Comparison of ENCODE assay signal across 8 cellular contexts in the genomic region with DNA sequence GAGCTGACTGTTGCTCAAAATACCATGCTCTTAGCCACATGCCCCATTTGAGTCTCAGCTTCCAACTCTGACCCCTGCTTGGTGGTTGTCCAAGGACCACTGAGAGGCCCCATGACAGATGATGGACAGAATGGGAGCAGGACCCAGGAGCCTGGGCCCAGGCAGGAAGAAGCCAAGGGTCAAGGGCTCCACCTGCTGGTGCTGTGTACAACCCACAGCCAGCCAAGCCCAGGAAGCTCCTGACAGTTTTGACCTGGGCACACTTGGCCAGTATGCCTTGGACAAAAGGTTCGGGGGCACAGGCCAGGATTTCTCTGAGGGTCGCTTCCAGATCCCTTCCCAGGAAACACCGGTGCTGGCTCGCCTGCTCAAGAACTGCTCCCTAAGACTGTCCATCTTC. TPM values are rescaled to one million over a fixed set of nuclear protein-coding genes. Genes with fewer than 3 reads are reported as not detected.
DNase-seq lines count a peak whose midpoint lies in the region; ATAC-seq, FAIRE-seq and TF ChIP-seq lines count a peak whose summit lies in the region.
"Not testable (repeated sequence)": the region's sequence is repeated elsewhere in the genome, so short reads cannot be mapped to it uniquely, and the experiment has no call there.

No MANE protein-coding gene starts in this region.

- H3K4me3 ChIP-seq in DND-41 (ENCODE audit: low read depth in 1 of 2, low read length in 2 of 2); coronary artery; keratinocyte (ENCODE audit: control insufficient read depth in 2 of 3, extremely low read depth in 1 of 3, insufficient read depth in 2 of 3, low read depth in 1 of 3, low read length in 3 of 3); prostate gland: not testable (repeated sequence)

- H3K36me3 ChIP-seq in DND-41 (ENCODE audit: insufficient read depth, low read length); keratinocyte (ENCODE audit: control insufficient read depth in 2 of 2, extremely low read depth in 1 of 2, insufficient read depth in 2 of 2, low read length in 2 of 2); prostate gland: not testable (repeated sequence)

- dilution Hi-C loops in keratinocyte (cut with MboI; ENCODE audit: extremely low pct_ligation_motif_present, low sequenced_read_pairs), result not testable (repeated sequence)

- not testable (repeated sequence) for H2BK20ac ChIP-seq in H9 (ENCODE audit: low read depth, low read length, poor library complexity, severe bottlenecking)

- peak; percentile 39 for DNase-seq in DND-41
- DNase-seq in H9; coronary artery (ENCODE audit: low spot score); keratinocyte (ENCODE audit: low read depth, low spot score): not testable (repeated sequence)
- DNase-seq in activated T-cell treated with anti-CD3 and anti-CD28 coated beads, Interleukin-2, amount 50 U/mL, for 48 hours, result peak; percentile 72 to 82
- peak; percentile 46 for DNase-seq in prostate gland (ENCODE audit: low spot score)
- DNase-seq in stimulated activated naive CD8-positive, alpha-beta T cell treated with anti-CD3 and anti-CD28 coated beads, Interleukin-15, Interleukin-2, amounts not matched to agents 100 U/mL and 50 U/mL, for 24 hours, result peak; percentile 71

- H3K23ac ChIP-seq in H9 (ENCODE audit: insufficient read length, low read depth, low read length), result not testable (repeated sequence)

- H3K4ac ChIP-seq in H9 (ENCODE audit: low read depth, low read length), result not testable (repeated sequence)

- H3K9me1 ChIP-seq in keratinocyte (ENCODE audit: control insufficient read depth, extremely low read depth, insufficient read depth, low read length), result not testable (repeated sequence)

- H3K79me2 ChIP-seq in DND-41 (ENCODE audit: insufficient read depth, low read length); H9 (ENCODE audit: insufficient read depth, low read length); keratinocyte (ENCODE audit: control insufficient read depth, insufficient read depth, low read length): not testable (repeated sequence)

- TF ChIP-seq POLR2A in prostate gland (IDR thresholded peaks at IDR 0.05), result not testable (repeated sequence)

- H3T11ph ChIP-seq in H9 (ENCODE audit: low read length), result not testable (repeated sequence)

- not testable (repeated sequence) for H3K27me3 Mint-ChIP-seq in H9 (ENCODE audit: low read depth)

- H3K56ac ChIP-seq in H9 (ENCODE audit: insufficient read length, low read depth, low read length), result not testable (repeated sequence)

- not testable (repeated sequence) for H4K8ac ChIP-seq in H9 (replicated peaks; ENCODE audit: insufficient read length, low read depth, low read length)

- H3K4me2 ChIP-seq in DND-41 (ENCODE audit: insufficient read depth, low read length); H9 (ENCODE audit: insufficient read depth, insufficient read length, low read length); keratinocyte (ENCODE audit: control insufficient read depth, extremely low read depth, insufficient read depth, low read depth, low read length): not testable (repeated sequence)

- not testable (repeated sequence) for H3K9me3 Mint-ChIP-seq in H9

- ATAC-seq in DND-41 (ENCODE audit: insufficient read depth, low read depth) (peak; percentile 74), SK-N-SH treated with all-trans-retinoic acid at 6 μM for 48 hours (peak; percentile 89)
- ATAC-seq in stimulated activated naive CD8-positive, alpha-beta T cell treated with anti-CD3 and anti-CD28 coated beads, Interleukin-15, Interleukin-2, amounts not matched to agents 100 U/mL and 50 U/mL, for 24 hours, result peak; percentile 63

- H2AFZ ChIP-seq in DND-41 (ENCODE audit: low read depth, low read length); H9 (ENCODE audit: low read length); keratinocyte (ENCODE audit: control insufficient read depth, low read length): not testable (repeated sequence)

- not testable (repeated sequence) for H3K9ac ChIP-seq in DND-41 (ENCODE audit: low read depth, low read length); H9 (ENCODE audit: extremely low read depth, insufficient read length, low read length); keratinocyte (ENCODE audit: control insufficient read depth, extremely low read depth, insufficient read depth, low read length)

- H2BK5ac ChIP-seq in H9 (ENCODE audit: insufficient read length, low read length), result not testable (repeated sequence)

- H3K23me2 ChIP-seq in H9 (ENCODE audit: insufficient read length, low read depth, low read length, poor library complexity, severe bottlenecking), result not testable (repeated sequence)

- H2BK120ac ChIP-seq in H9 (ENCODE audit: low read depth, low read length, poor library complexity, severe bottlenecking), result not testable (repeated sequence)

- H4K20me1 ChIP-seq in DND-41 (ENCODE audit: insufficient read depth, low read length); H9 (ENCODE audit: control insufficient read depth, insufficient read depth, insufficient read length); keratinocyte (ENCODE audit: control insufficient read depth, extremely low read depth, insufficient read depth, low read length): not testable (repeated sequence)

- H3K4me1 Mint-ChIP-seq in H9, result not testable (repeated sequence)

- H3K4me1 ChIP-seq in DND-41 (ENCODE audit: insufficient read depth, low read length); H9 (ENCODE audit: insufficient read depth, low read length); keratinocyte (ENCODE audit: control insufficient read depth, extremely low read depth, insufficient read depth, low read length); prostate gland (replicated peaks): not testable (repeated sequence)

- not testable (repeated sequence) for H4K5ac ChIP-seq in H9 (ENCODE audit: insufficient read length, low read depth, low read length)

- H2BK12ac ChIP-seq in H9 (ENCODE audit: insufficient read length, low read depth, low read length), result not testable (repeated sequence)

- H3K14ac ChIP-seq in H9 (ENCODE audit: insufficient read depth, low read length), result not testable (repeated sequence)

- H2AK5ac ChIP-seq in H9 (ENCODE audit: insufficient read length, low read length), result not testable (repeated sequence)

- FAIRE-seq in keratinocyte (lab: Jason Lieb, UNC), result peak; percentile 13

- TF ChIP-seq CTCF in DND-41 (IDR thresholded peaks at IDR 0.05; ENCODE audit: borderline replicate concordance, extremely low read depth, low read length, poor library complexity, severe bottlenecking) (peak; percentile 26), H9 (conservative IDR thresholded peaks at IDR 0.05) (peak; percentile 56), coronary artery (IDR thresholded peaks at IDR 0.05) (peak; percentile 19), keratinocyte (optimal IDR thresholded peaks at IDR 0.05 in 1 of 3, IDR thresholded peaks at IDR 0.05 in 1 of 3, conservative IDR thresholded peaks at IDR 0.05 in 1 of 3; ENCODE audit: extremely low read depth in 1 of 3, insufficient read depth in 2 of 3, low read length in 3 of 3) (peak in 1 of 3 experiments; percentile 43)
- TF ChIP-seq CTCF in prostate gland (IDR thresholded peaks at IDR 0.05), result not testable (repeated sequence)

- H4K91ac ChIP-seq in H9 (ENCODE audit: insufficient read length, low read depth, low read length), result not testable (repeated sequence)

- H3K27me3 ChIP-seq in DND-41 (ENCODE audit: insufficient read depth, low read length, poor library complexity); H9 (ENCODE audit: insufficient read depth, low read length); keratinocyte (ENCODE audit: control insufficient read depth, extremely low read depth, insufficient read depth, low read length); prostate gland (replicated peaks; ENCODE audit: insufficient read depth): not testable (repeated sequence)

- H3K9me3 ChIP-seq in DND-41 (ENCODE audit: insufficient read depth, low read length, severe bottlenecking); H9 (ENCODE audit: control insufficient read depth, low read depth, low read length); keratinocyte (ENCODE audit: control insufficient read depth, low read depth, low read length); prostate gland: not testable (repeated sequence)

- intact Hi-C loops in prostate gland (cut with DNase I), result not testable (repeated sequence)

- H3K36me3 Mint-ChIP-seq in H9 (ENCODE audit: insufficient read depth in 1 of 3, low read depth in 3 of 3), result not testable (repeated sequence)

- not testable (repeated sequence) for H3K18ac ChIP-seq in H9 (ENCODE audit: insufficient read length, low read depth, low read length)

- H2BK15ac ChIP-seq in H9 (ENCODE audit: low read depth, low read length), result not testable (repeated sequence)

- H3K27ac ChIP-seq in DND-41 (ENCODE audit: low read length); H9 (ENCODE audit: insufficient read length, low read depth, low read length); keratinocyte (ENCODE audit: control insufficient read depth, insufficient read depth, low read length); prostate gland: not testable (repeated sequence)
- peak overlapping the region in 1 of 2 donors; percentile 58 for H3K27ac ChIP-seq in coronary artery

- not testable (repeated sequence) for H3K79me1 ChIP-seq in H9 (ENCODE audit: insufficient read depth, low read depth, low read length, poor library complexity, severe bottlenecking)

- H3K27ac Mint-ChIP-seq in H9, result not testable (repeated sequence)

- no CpG with 5 or more reads among the region's 4 CpGs for WGBS in H9 (ENCODE audit: extremely low coverage, insufficient read length, low lambda C conversion rate)
- no CpG with 5 or more reads among the region's 4 CpGs for WGBS in prostate gland

- H3K4me3 Mint-ChIP-seq in H9, result not testable (repeated sequence)

RNA-seq across cellular contexts. Expression of a gene that starts 15.0 kb away (rescaled TPM):
- total RNA-seq in H9 (2021) (0.55 TPM in 2 replicates), prostate gland (10 to 100 TPM in 1 of 2 donors, under 1 TPM in 1; 0.27 to 11.1 TPM)
- 0.02 to 0.05 TPM (median 0.03 TPM) in 3 replicates for polyA plus RNA-seq in keratinocyte
- polyA plus RNA-seq in keratinocyte (2011; ENCODE audit: low read depth), result not detected
- polyA plus RNA-seq in keratinocyte (2011; cell fraction: cytosol; rRNA removed), result 0.04 TPM in 1 of 2 replicates, not detected in the other
- 0.12 TPM in 1 of 2 replicates, not detected in the other for polyA plus RNA-seq in keratinocyte (2011; cell fraction: nucleus; rRNA removed)
- not detected in 2 replicates for polyA plus RNA-seq in keratinocyte (2012; ENCODE audit: low replicate concordance)
- polyA minus RNA-seq in keratinocyte, result not detected in 3 replicates
- polyA minus RNA-seq in keratinocyte (2011; cell fraction: cytosol; rRNA and poly(A)+ RNA removed), result not detected
- polyA minus RNA-seq in keratinocyte (2011; cell fraction: nucleus; rRNA and poly(A)+ RNA removed), result not detected in 2 replicates

RNA-seq across cellular contexts. Expression of a gene that starts 27.2 kb away (rescaled TPM):
- 38.7 and 40.5 TPM in 2 replicates for total RNA-seq in H9 (2021)
- polyA plus RNA-seq in keratinocyte, result 23.2 to 29.8 TPM (median 23.7 TPM) in 3 replicates
- polyA plus RNA-seq in keratinocyte (2011; ENCODE audit: low read depth), result 17.7 TPM
- polyA plus RNA-seq in keratinocyte (2011; cell fraction: cytosol; rRNA removed), result 15.2 and 25.5 TPM in 2 replicates
- polyA plus RNA-seq in keratinocyte (2011; cell fraction: nucleus; rRNA removed), result 57.1 and 69.8 TPM in 2 replicates
- polyA plus RNA-seq in keratinocyte (2012; ENCODE audit: low replicate concordance), result 30.2 and 48.6 TPM in 2 replicates
- 29.1 to 51.3 TPM (median 33.1 TPM) in 3 replicates for polyA minus RNA-seq in keratinocyte
- 58.1 TPM for polyA minus RNA-seq in keratinocyte (2011; cell fraction: cytosol; rRNA and poly(A)+ RNA removed)
- 67.7 and 69.3 TPM in 2 replicates for polyA minus RNA-seq in keratinocyte (2011; cell fraction: nucleus; rRNA and poly(A)+ RNA removed)
- total RNA-seq in prostate gland, result 1 to 10 TPM; 7.3 to 9.5 TPM
